ENCODE assay signal across 8 cellular contexts in genomic region chr2:84314901-84315330, GRCh38.
DNase-seq lines count a peak whose midpoint lies in the region; ATAC-seq and TF ChIP-seq lines count a peak whose summit lies in the region.

No MANE protein-coding gene starts in this region.

- H3K9ac ChIP-seq in trophoblast cell (ENCODE audit: low read length) = no peak overlapping the region

- no peaks in the 10 kb centered on the region for H3K4me1 Mint-ChIP-seq in activated T-helper 17 cell treated with anti-CD3 and anti-CD28 coated beads, Interleukin-2, amount 50 U/mL, for 72 hours

- no peaks in the 10 kb centered on the region for H3K9me3 Mint-ChIP-seq in activated T-helper 17 cell treated with anti-CD3 and anti-CD28 coated beads, Interleukin-2, amount 50 U/mL, for 72 hours

- H3K27me3 Mint-ChIP-seq in activated T-helper 17 cell treated with anti-CD3 and anti-CD28 coated beads, Interleukin-2, amount 50 U/mL, for 72 hours = peaks cover 12% of the 10 kb centered on the region

- H3K36me3 ChIP-seq in trophoblast cell (ENCODE audit: control insufficient read depth in 1 of 2, insufficient read depth in 2 of 2, low read length in 2 of 2) (no peaks in the 10 kb centered on the region), upper lobe of right lung (no peaks in the 10 kb centered on the region)

- H3K27ac ChIP-seq in trophoblast cell (ENCODE audit: low read depth, low read length) (no peak overlapping the region), upper lobe of right lung (no peak overlapping the region)

- no peak overlapping the region for H3K27ac Mint-ChIP-seq in activated T-helper 17 cell treated with anti-CD3 and anti-CD28 coated beads, Interleukin-2, amount 50 U/mL, for 72 hours

- no peaks in the 10 kb centered on the region for H3K79me1 ChIP-seq in trophoblast cell (ENCODE audit: low read length)

- peaks cover 0 to 2% of the 10 kb centered on the region in 2 experiments for H3K4me1 ChIP-seq in trophoblast cell (ENCODE audit: control insufficient read depth in 1 of 2, insufficient read depth in 2 of 2, low read length in 2 of 2)
- H3K4me1 ChIP-seq in upper lobe of right lung = no peaks in the 10 kb centered on the region

- H2BK120ac ChIP-seq in trophoblast cell (ENCODE audit: insufficient read depth, low read length, poor library complexity) = no peak overlapping the region

- no peaks in the 10 kb centered on the region for H3K36me3 Mint-ChIP-seq in activated T-helper 17 cell treated with anti-CD3 and anti-CD28 coated beads, Interleukin-2, amount 50 U/mL, for 72 hours (ENCODE audit: low read depth)

- no peak overlapping the region for H2BK5ac ChIP-seq in trophoblast cell (ENCODE audit: low read depth, low read length, poor library complexity)

- no peak overlapping the region for H2AFZ ChIP-seq in trophoblast cell (ENCODE audit: insufficient read depth, low read length, poor library complexity)

- H3K79me2 ChIP-seq in trophoblast cell (ENCODE audit: control insufficient read depth, insufficient read depth, low read length, poor library complexity) = no peaks in the 10 kb centered on the region

- H3K18ac ChIP-seq in trophoblast cell (ENCODE audit: low read length) = no peak overlapping the region

- TF ChIP-seq CTCF in upper lobe of right lung (IDR thresholded peaks at IDR 0.05) = peak; percentile 83

- no peak overlapping the region for H2AK5ac ChIP-seq in trophoblast cell (ENCODE audit: low read length)

- no peak overlapping the region for H2BK12ac ChIP-seq in trophoblast cell (ENCODE audit: low read length)

- H3K4ac ChIP-seq in trophoblast cell (ENCODE audit: low read depth, low read length) = no peak overlapping the region

- no peak overlapping the region for H3K14ac ChIP-seq in trophoblast cell (ENCODE audit: low read length)

- H4K12ac ChIP-seq in trophoblast cell (ENCODE audit: low read depth, low read length) = no peak overlapping the region

- DNase-seq in ELR (ENCODE audit: low read depth) (peak; percentile 85), RPMI8226 (peak; percentile 86), foreskin melanocyte (peak; percentile 45), trophoblast cell (peak; percentile 67 to 92), upper lobe of right lung (peak; percentile 85)
- peak; percentile 82 for DNase-seq in Jurkat, Clone E6-1 (ENCODE audit: low read depth, low spot score)

- intact Hi-C loops in upper lobe of right lung (cut with DNase I) = no loop called here

- no peak overlapping the region for H3K4me3 Mint-ChIP-seq in activated T-helper 17 cell treated with anti-CD3 and anti-CD28 coated beads, Interleukin-2, amount 50 U/mL, for 72 hours

- H4K8ac ChIP-seq in trophoblast cell (ENCODE audit: low read depth, low read length) = no peak overlapping the region

- WGBS in trophoblast cell (ENCODE audit: extremely low coverage, insufficient coverage, insufficient read length) = no CpG with 5 or more reads among the region's 11 CpGs

- no peaks in the 10 kb centered on the region for H3K9me3 ChIP-seq in trophoblast cell (ENCODE audit: insufficient read depth, low read depth, low read length)
- no peaks in the 10 kb centered on the region for H3K9me3 ChIP-seq in upper lobe of right lung

- H4K91ac ChIP-seq in trophoblast cell (ENCODE audit: low read depth, low read length) = no peak overlapping the region

- H3K23ac ChIP-seq in trophoblast cell (ENCODE audit: low read length) = no peak overlapping the region

- H3K27me3 ChIP-seq in trophoblast cell (ENCODE audit: insufficient read depth, low read length) (no peaks in the 10 kb centered on the region), upper lobe of right lung (no peaks in the 10 kb centered on the region)

- H3K4me2 ChIP-seq in trophoblast cell (ENCODE audit: low read length) = no peak overlapping the region

- peak; percentile 99 for ATAC-seq in GM21723 (IDR thresholded peaks at IDR 0.05; ENCODE audit: unreplicated experiment)
- peak; percentile 80 for ATAC-seq in activated T-helper 17 cell treated with anti-CD3 and anti-CD28 coated beads, Interleukin-2, amount 50 U/mL, for 72 hours (replicated peaks)
- peak; percentile 96 for ATAC-seq in upper lobe of right lung

- H3K4me3 ChIP-seq in Jurkat, Clone E6-1 (ENCODE audit: low read length) = no peak overlapping the region
- no peak overlapping the region for H3K4me3 ChIP-seq in trophoblast cell (ENCODE audit: low read depth, low read length)
- no peak overlapping the region for H3K4me3 ChIP-seq in upper lobe of right lung
